ENCODE assay signal across 8 cellular contexts in the genomic region with DNA sequence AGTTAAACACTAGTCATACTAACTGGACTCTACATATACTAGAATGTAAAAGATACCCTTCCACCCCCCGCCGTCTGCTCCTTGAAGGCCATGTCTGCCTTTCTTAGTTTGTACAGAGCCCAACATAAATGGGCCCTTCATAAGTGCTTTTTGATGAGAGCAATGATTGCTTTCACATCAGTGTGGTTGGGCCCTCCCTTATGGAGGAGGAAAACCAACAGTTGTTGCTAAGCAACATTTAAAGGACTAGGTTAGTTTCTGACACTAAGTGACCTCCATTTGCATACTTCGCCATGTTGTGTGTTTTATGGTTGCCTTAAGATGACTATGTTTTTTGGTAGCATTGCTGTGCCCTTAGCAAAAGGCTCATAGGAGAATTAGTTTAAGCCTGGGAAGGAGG.
DNase-seq lines count a peak whose midpoint lies in the region; ATAC-seq and TF ChIP-seq lines count a peak whose summit lies in the region.

No MANE protein-coding gene starts in this region.

- H3K4me1 ChIP-seq in tibial nerve, result peaks cover 0 to 65% (median 38%) of the 10 kb centered on the region in 4 donors

- no peaks in the 10 kb centered on the region for H3K9me3 ChIP-seq in tibial nerve

- no peak for TF ChIP-seq CTCF in dorsolateral prefrontal cortex (IDR thresholded peaks at IDR 0.05 in 54 of 56, conservative IDR thresholded peaks at IDR 0.05 in 2 of 56; ENCODE audit: low read depth in 1 of 56, partially characterized antibody in 56 of 56)
- TF ChIP-seq CTCF in tibial nerve (IDR thresholded peaks at IDR 0.05), result no peak
- TF ChIP-seq CTCF in foreskin fibroblast (IDR thresholded peaks at IDR 0.05; ENCODE audit: low read depth, low read length), result no peak

- ATAC-seq in GM21619 (IDR thresholded peaks at IDR 0.05; ENCODE audit: unreplicated experiment), result peak; percentile 41

- TF ChIP-seq EP300 in tibial nerve (IDR thresholded peaks at IDR 0.05), result no peak

- intact Hi-C loops in dorsolateral prefrontal cortex (cut with DNase I), result loop anchor here (5.0 to 10.0 kb wide), 3 partner anchors 75 to 183 kb away; partner anchors contain the start of gene SGIP1 (in 1 of the 2)

- H3K27ac ChIP-seq in dorsolateral prefrontal cortex (peak overlapping the region in 57 of 59 donors; percentile 36 to 91 (median 83)), tibial nerve (peak overlapping the region in 3 of 4 donors; percentile 41 to 85 (median 74))

- DNase-seq in COLO829 (ENCODE audit: low spot score), result peak; percentile 38
- peak; percentile 57 for DNase-seq in NCI-H187 (lab: John Stamatoyannopoulos, UW)
- DNase-seq in dorsolateral prefrontal cortex, result no peak
- no peak for DNase-seq in tibial nerve (ENCODE audit: low spot score in 2 of 2)
- DNase-seq in foreskin fibroblast, result no peak
- DNase-seq in CD1c-positive myeloid dendritic cell (ENCODE audit: extremely low spot score), result no peak
- DNase-seq in stimulated activated CD8-positive, alpha-beta memory T cell treated with anti-CD3 and anti-CD28 coated beads, Interleukin-4, amount 100 ng/mL, for 48 hours, result no peak

- H3K27me3 ChIP-seq in dorsolateral prefrontal cortex (no peaks in the 10 kb centered on the region), tibial nerve (no peaks in the 10 kb centered on the region)

- H3K36me3 ChIP-seq in tibial nerve, result no peaks in the 10 kb centered on the region

- WGBS in tibial nerve, 2 donors, result 75 to 76% methylated on average over 3 of the region's 3 CpGs

- no peak for TF ChIP-seq POLR2A in tibial nerve (IDR thresholded peaks at IDR 0.05)

- H3K4me3 ChIP-seq in dorsolateral prefrontal cortex, result peak overlapping the region in 3 of 59 donors; percentile 3 to 59 (median 55)
- no peak overlapping the region for H3K4me3 ChIP-seq in tibial nerve
- no peak overlapping the region for H3K4me3 ChIP-seq in foreskin fibroblast (ENCODE audit: low read depth in 1 of 2, low read length in 2 of 2)

Comparison
In these comparisons a context has a peak if more than half of its experiments do, and no peak if none do; other contexts are left out.
1. DNase-seq: peak in COLO829 (single experiment) and NCI-H187 (2 of 2); none in dorsolateral prefrontal cortex (0 of 10), tibial nerve (0 of 2), foreskin fibroblast (0 of 2), CD1c-positive myeloid dendritic cell (single experiment) and stimulated activated CD8-positive, alpha-beta memory T cell treated with anti-CD3 and anti-CD28 coated beads, Interleukin-4, amount 100 ng/mL, for 48 hours (single experiment).